Comparison of ENCODE assay signal across 9 cellular contexts in the genomic region with DNA sequence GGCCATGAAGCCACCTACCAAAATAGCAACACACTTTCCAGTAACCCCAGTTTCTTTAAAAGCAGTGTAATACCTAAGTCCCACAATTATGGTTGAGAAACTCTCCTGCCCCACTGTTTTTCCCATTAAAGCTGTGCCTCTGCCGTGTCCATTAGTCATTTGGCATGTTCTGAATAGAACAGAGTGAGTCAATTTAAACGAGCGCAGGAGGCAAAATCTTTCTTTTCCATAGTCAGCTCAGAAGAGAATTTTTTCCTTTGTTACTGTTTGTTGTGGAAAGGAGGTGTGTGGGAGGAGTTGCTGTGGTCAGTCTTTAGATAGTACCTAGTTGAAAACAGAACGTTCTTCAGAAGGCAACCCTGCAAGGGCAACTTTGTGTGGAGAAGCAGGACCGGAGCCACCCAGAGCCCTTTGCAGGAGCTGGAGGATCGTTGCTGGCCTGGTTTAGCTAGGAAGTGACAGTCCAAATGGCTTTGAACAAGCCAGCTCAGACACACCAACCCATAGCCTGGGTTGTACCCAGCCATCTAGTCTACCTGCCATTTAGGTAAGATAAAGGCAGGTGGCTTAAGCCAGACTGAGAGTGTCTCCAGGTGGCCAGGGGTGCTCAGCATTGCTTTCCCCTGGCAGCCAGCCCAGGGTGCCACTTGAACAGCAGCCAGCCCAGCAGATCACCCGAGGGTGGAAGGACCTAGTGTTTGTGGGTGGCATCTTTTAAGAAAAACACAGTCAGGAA. TPM values are rescaled to one million over a fixed set of nuclear protein-coding genes. Genes with fewer than 3 reads are reported as not detected.
DNase-seq lines count a peak whose midpoint lies in the region; ATAC-seq and TF ChIP-seq lines count a peak whose summit lies in the region.
"Had no signal": no experiment of that assay in that cellular context is flagged by ENCODE, and none has a peak within 500 bp of the region (broad histone marks: within the 10 kb centered on the region; RNA-seq: fewer than 3 reads in every experiment).

No MANE protein-coding gene starts in this region.

- peaks cover 3% of the 10 kb centered on the region for H3K4me1 Mint-ChIP-seq in activated CD4-positive, alpha-beta T cell treated with anti-CD3 and anti-CD28 coated beads for 36 hours

- intact Hi-C loops in activated CD4-positive, alpha-beta T cell treated with anti-CD3 and anti-CD28 coated beads for 36 hours (cut with DNase I, micrococcal nuclease): no loop called here
- intact Hi-C loops in testis (cut with DNase I; ENCODE audit: low total_unique reads): no loop called here

- no peaks in the 10 kb centered on the region for H3K36me3 ChIP-seq in testis (ENCODE audit: low read depth, missing control alignments)

- no peaks in the 10 kb centered on the region for H3K27me3 ChIP-seq in testis

- DNase-seq in activated CD4-positive, alpha-beta T cell treated with anti-CD3 and anti-CD28 coated beads for 36 hours: no peak
- DNase-seq in activated CD4-positive, alpha-beta T cell treated with anti-CD3 and anti-CD28 coated beads, Interleukin-2, amount 50 U/mL, for 1 hour: no peak
- DNase-seq in RKO (ENCODE audit: low spot score) (peak; percentile 43), fibroblast of the aortic adventitia (ENCODE audit: low read depth) (peak; percentile 55), testis (peak; percentile 60), T1000 (lab: John Stamatoyannopoulos, UW) (no peak)
- no peak for DNase-seq in effector CD4-positive, alpha-beta T cell

- H3K9me3 ChIP-seq in testis: no peaks in the 10 kb centered on the region

- no peaks in the 10 kb centered on the region for H3K27me3 Mint-ChIP-seq in activated CD4-positive, alpha-beta T cell treated with anti-CD3 and anti-CD28 coated beads for 36 hours

- 26 to 38% methylated on average over 6 to 7 of the region's 7 CpGs for WGBS in testis, 2 donors

- peak overlapping the region in 1 of 2 donors; percentile 73 for H3K27ac ChIP-seq in testis

- CTCF ChIA-PET in activated CD4-positive, alpha-beta T cell treated with anti-CD3 and anti-CD28 coated beads for 36 hours (lab: Charles Lee): no interaction called here

- TF ChIP-seq POLR2A in testis (IDR thresholded peaks at IDR 0.05): no peak

- H3K4me3 ChIP-seq in fibroblast of the aortic adventitia (ENCODE audit: low read depth, low read length): no peak overlapping the region
- H3K4me3 ChIP-seq in testis: no peak overlapping the region

- H3K36me3 Mint-ChIP-seq in activated CD4-positive, alpha-beta T cell treated with anti-CD3 and anti-CD28 coated beads for 36 hours (ENCODE audit: low read depth): no peaks in the 10 kb centered on the region

- POLR2A ChIA-PET in activated CD4-positive, alpha-beta T cell treated with anti-CD3 and anti-CD28 coated beads for 36 hours (lab: Charles Lee): no interaction called here

- H3K4me1 ChIP-seq in testis: peaks cover 45% of the 10 kb centered on the region

- H3K4me3 Mint-ChIP-seq in activated CD4-positive, alpha-beta T cell treated with anti-CD3 and anti-CD28 coated beads for 36 hours: no peak overlapping the region

- no peaks in the 10 kb centered on the region for H3K9me3 Mint-ChIP-seq in activated CD4-positive, alpha-beta T cell treated with anti-CD3 and anti-CD28 coated beads for 36 hours (ENCODE audit: low read depth)

- ATAC-seq in activated CD4-positive, alpha-beta T cell treated with anti-CD3 and anti-CD28 coated beads for 36 hours: peak; percentile 65
- no peak for ATAC-seq in GM19452 (IDR thresholded peaks at IDR 0.05; ENCODE audit: unreplicated experiment)
- ATAC-seq: SK-N-SH treated with all-trans-retinoic acid at 6 μM for 48 hours had no signal

- TF ChIP-seq CTCF in fibroblast of the aortic adventitia (IDR thresholded peaks at IDR 0.05; ENCODE audit: insufficient read depth, low read length): no peak
- TF ChIP-seq CTCF in testis (IDR thresholded peaks at IDR 0.05): no peak

- H3K27ac Mint-ChIP-seq in activated CD4-positive, alpha-beta T cell treated with anti-CD3 and anti-CD28 coated beads for 36 hours: no peak overlapping the region

RNA-seq across cellular contexts. Expression of gene GADD45G, which starts 30.4 kb away (rescaled TPM):
- 1 to 10 TPM; 1.2 to 1.6 TPM for total RNA-seq in activated CD4-positive, alpha-beta T cell treated with anti-CD3 and anti-CD28 coated beads for 36 hours
- total RNA-seq in fibroblast of the aortic adventitia (ENCODE audit: low replicate concordance) (0.36 and 6.1 TPM in 2 replicates), testis (10 to 100 TPM; 66.1 to 72.8 TPM)
- 29.1 TPM for polyA plus RNA-seq in testis (ENCODE audit: insufficient read depth, low read depth, low replicate concordance)

Comparison
In these comparisons a context has a peak if more than half of its experiments do, and no peak if none do; other contexts are left out.
1. DNase-seq: peak in RKO (single experiment), fibroblast of the aortic adventitia (single experiment) and testis (single experiment); none in activated CD4-positive, alpha-beta T cell treated with anti-CD3 and anti-CD28 coated beads for 36 hours (single experiment), activated CD4-positive, alpha-beta T cell treated with anti-CD3 and anti-CD28 coated beads, Interleukin-2, amount 50 U/mL, for 1 hour (single experiment), T1000 (single experiment) and effector CD4-positive, alpha-beta T cell (single experiment).